ENCODE assay signal across 1 cellular context in genomic region chr10:68074404-68074774, GRCh38.
TF ChIP-seq lines count a peak whose summit lies in the region.

No MANE protein-coding gene starts in this region.

TF ChIP-seq in GM23338, 12 proteins besides CTCF, POLR2A, EP300 and RAD21 (continued from another document):
- no peak for TF ChIP-seq ETS1 (IDR thresholded peaks at IDR 0.05)
- no peak for TF ChIP-seq JUNB (IDR thresholded peaks at IDR 0.05; ENCODE audit: unreplicated experiment)
- TF ChIP-seq, protein P1, sequence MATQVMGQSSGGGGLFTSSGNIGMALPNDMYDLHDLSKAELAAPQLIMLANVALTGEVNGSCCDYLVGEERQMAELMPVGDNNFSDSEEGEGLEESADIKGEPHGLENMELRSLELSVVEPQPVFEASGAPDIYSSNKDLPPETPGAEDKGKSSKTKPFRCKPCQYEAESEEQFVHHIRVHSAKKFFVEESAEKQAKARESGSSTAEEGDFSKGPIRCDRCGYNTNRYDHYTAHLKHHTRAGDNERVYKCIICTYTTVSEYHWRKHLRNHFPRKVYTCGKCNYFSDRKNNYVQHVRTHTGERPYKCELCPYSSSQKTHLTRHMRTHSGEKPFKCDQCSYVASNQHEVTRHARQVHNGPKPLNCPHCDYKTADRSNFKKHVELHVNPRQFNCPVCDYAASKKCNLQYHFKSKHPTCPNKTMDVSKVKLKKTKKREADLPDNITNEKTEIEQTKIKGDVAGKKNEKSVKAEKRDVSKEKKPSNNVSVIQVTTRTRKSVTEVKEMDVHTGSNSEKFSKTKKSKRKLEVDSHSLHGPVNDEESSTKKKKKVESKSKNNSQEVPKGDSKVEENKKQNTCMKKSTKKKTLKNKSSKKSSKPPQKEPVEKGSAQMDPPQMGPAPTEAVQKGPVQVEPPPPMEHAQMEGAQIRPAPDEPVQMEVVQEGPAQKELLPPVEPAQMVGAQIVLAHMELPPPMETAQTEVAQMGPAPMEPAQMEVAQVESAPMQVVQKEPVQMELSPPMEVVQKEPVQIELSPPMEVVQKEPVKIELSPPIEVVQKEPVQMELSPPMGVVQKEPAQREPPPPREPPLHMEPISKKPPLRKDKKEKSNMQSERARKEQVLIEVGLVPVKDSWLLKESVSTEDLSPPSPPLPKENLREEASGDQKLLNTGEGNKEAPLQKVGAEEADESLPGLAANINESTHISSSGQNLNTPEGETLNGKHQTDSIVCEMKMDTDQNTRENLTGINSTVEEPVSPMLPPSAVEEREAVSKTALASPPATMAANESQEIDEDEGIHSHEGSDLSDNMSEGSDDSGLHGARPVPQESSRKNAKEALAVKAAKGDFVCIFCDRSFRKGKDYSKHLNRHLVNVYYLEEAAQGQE (IDR thresholded peaks at IDR 0.05; ENCODE audit: unreplicated experiment), result no peak
- no peak for TF ChIP-seq EZH2phosphoT487 (IDR thresholded peaks at IDR 0.05; ENCODE audit: unreplicated experiment)
